23 cellular contexts compared by ENCODE assay signal in genomic region chr15:56222302-56222701, GRCh38. TPM values are rescaled to one million over a fixed set of nuclear protein-coding genes. Genes with fewer than 3 reads are reported as not detected.
DNase-seq lines count a peak whose midpoint lies in the region; ATAC-seq and TF ChIP-seq lines count a peak whose summit lies in the region.
"Had no signal": no experiment of that assay in that cellular context is flagged by ENCODE, and none has a peak within 500 bp of the region (broad histone marks: within the 10 kb centered on the region; RNA-seq: fewer than 3 reads in every experiment).

No MANE protein-coding gene starts in this region.

- CTCF ChIA-PET in HEK293 (lab: Yijun Ruan, JAX) = interaction anchor here (0.6 kb wide), 1 partner anchor 206 kb away, joined by 4 read pairs; no protein-coding TSS in a partner anchor
- CTCF ChIA-PET in activated CD8-positive, alpha-beta T cell treated with anti-CD3 and anti-CD28 coated beads, Interleukin-2, amount 10 ng/mL, durations not matched to agents 7 days and 5 days (lab: Charles Lee) = interaction anchor here (1.7 kb wide), 1 partner anchor 11 kb away, joined by 5 read pairs; no protein-coding TSS in a partner anchor

- peaks cover 2% of the 10 kb centered on the region for H3K36me3 Mint-ChIP-seq in central memory CD8-positive, alpha-beta T cell (ENCODE audit: insufficient read depth)
- peaks cover 49% of the 10 kb centered on the region for H3K36me3 Mint-ChIP-seq in activated CD8-positive, alpha-beta T cell treated with anti-CD3 and anti-CD28 coated beads, Interleukin-2, amount 10 ng/mL, durations not matched to agents 7 days and 5 days (ENCODE audit: low read depth)

- no peak for TF ChIP-seq CTCF in HEK293 (tag by site-specific recombination; IDR thresholded peaks at IDR 0.05)

- no peaks in the 10 kb centered on the region for H3K9me3 ChIP-seq in HEK293 (ENCODE audit: control insufficient read depth, insufficient read depth, low read depth, low read length)
- H3K9me3 ChIP-seq: BE2C had no signal

- DNase-seq in central memory CD8-positive, alpha-beta T cell (ENCODE audit: low spot score in 2 of 2) = no peak
- no peak for DNase-seq in NCI-H2107 (lab: John Stamatoyannopoulos, UW)
- DNase-seq in activated CD8-positive, alpha-beta T cell treated with anti-CD3 and anti-CD28 coated beads, Interleukin-2, amount 10 ng/mL, durations not matched to agents 7 days and 5 days = no peak
- DNase-seq: 8988T; ACHN; BE2C; C1 segment of cervical spinal cord; Calu3; CD4-positive, alpha-beta memory T cell; CD4-positive, CD25-positive, alpha-beta regulatory T cell; CD8-positive, alpha-beta memory T cell; COR-L47; DMS153; DMS53; DMS79; DND-41; EL; GDM1 had no signal

- no peak overlapping the region for H3K4me3 ChIP-seq in HEK293 (ENCODE audit: low read depth, low read length)
- H3K4me3 ChIP-seq: BLaER1, GM12878 had no signal

- no peaks in the 10 kb centered on the region for H3K36me3 ChIP-seq in HEK293 (ENCODE audit: control insufficient read depth in 2 of 2, insufficient read depth in 1 of 2, low read length in 2 of 2)
- H3K36me3 ChIP-seq: BE2C had no signal

- H3K9me3 Mint-ChIP-seq in central memory CD8-positive, alpha-beta T cell = peaks cover 8% of the 10 kb centered on the region
- H3K9me3 Mint-ChIP-seq in activated CD8-positive, alpha-beta T cell treated with anti-CD3 and anti-CD28 coated beads, Interleukin-2, amount 10 ng/mL, durations not matched to agents 7 days and 5 days (ENCODE audit: insufficient read depth) = peaks cover 47% of the 10 kb centered on the region

- H3K4me3 Mint-ChIP-seq in central memory CD8-positive, alpha-beta T cell = no peak overlapping the region
- H3K4me3 Mint-ChIP-seq in activated CD8-positive, alpha-beta T cell treated with anti-CD3 and anti-CD28 coated beads, Interleukin-2, amount 10 ng/mL, durations not matched to agents 7 days and 5 days = no peak overlapping the region
- H3K4me3 Mint-ChIP-seq: CD14-positive monocyte; CD4-positive, alpha-beta memory T cell; CD4-positive, CD25-positive, alpha-beta regulatory T cell; CD8-positive, alpha-beta memory T cell had no signal

- no peaks in the 10 kb centered on the region for H3K4me1 ChIP-seq in HEK293 (ENCODE audit: control insufficient read depth, insufficient read depth, low read length)
- H3K4me1 ChIP-seq: BE2C, BLaER1 had no signal

- H3K27me3 Mint-ChIP-seq in central memory CD8-positive, alpha-beta T cell = no peaks in the 10 kb centered on the region
- no peaks in the 10 kb centered on the region for H3K27me3 Mint-ChIP-seq in activated CD8-positive, alpha-beta T cell treated with anti-CD3 and anti-CD28 coated beads, Interleukin-2, amount 10 ng/mL, durations not matched to agents 7 days and 5 days (ENCODE audit: low read depth)
- H3K27me3 Mint-ChIP-seq: CD4-positive, alpha-beta memory T cell; CD4-positive, CD25-positive, alpha-beta regulatory T cell; CD8-positive, alpha-beta memory T cell had no signal

- POLR2A ChIA-PET in HEK293 (lab: Yijun Ruan, JAX) = no interaction called here
- POLR2A ChIA-PET in activated CD8-positive, alpha-beta T cell treated with anti-CD3 and anti-CD28 coated beads, Interleukin-2, amount 10 ng/mL, durations not matched to agents 7 days and 5 days (lab: Charles Lee) = no interaction called here

- peaks cover 31% of the 10 kb centered on the region for H3K4me1 Mint-ChIP-seq in central memory CD8-positive, alpha-beta T cell
- H3K4me1 Mint-ChIP-seq in activated CD8-positive, alpha-beta T cell treated with anti-CD3 and anti-CD28 coated beads, Interleukin-2, amount 10 ng/mL, durations not matched to agents 7 days and 5 days (ENCODE audit: low read depth) = peaks cover 4% of the 10 kb centered on the region
- H3K4me1 Mint-ChIP-seq: CD14-positive monocyte had no signal

- no peak overlapping the region for H3K27ac ChIP-seq in HEK293 (ENCODE audit: extremely low read depth, low read depth, low read length)
- H3K27ac ChIP-seq: BLaER1 had no signal

- H3K27ac Mint-ChIP-seq in central memory CD8-positive, alpha-beta T cell (ENCODE audit: low read depth) = peak overlapping the region; percentile 44
- H3K27ac Mint-ChIP-seq in activated CD8-positive, alpha-beta T cell treated with anti-CD3 and anti-CD28 coated beads, Interleukin-2, amount 10 ng/mL, durations not matched to agents 7 days and 5 days = no peak overlapping the region
- H3K27ac Mint-ChIP-seq: CD14-positive monocyte; CD4-positive, alpha-beta memory T cell; CD4-positive, CD25-positive, alpha-beta regulatory T cell had no signal

- ATAC-seq in central memory CD8-positive, alpha-beta T cell (replicated peaks; ENCODE audit: extremely low read depth, poor library complexity, severe bottlenecking) = no peak
- ATAC-seq in HG03432 (IDR thresholded peaks at IDR 0.05; ENCODE audit: unreplicated experiment) = no peak
- no peak for ATAC-seq in activated CD8-positive, alpha-beta T cell treated with anti-CD3 and anti-CD28 coated beads, Interleukin-2, amount 10 ng/mL, durations not matched to agents 7 days and 5 days
- ATAC-seq: GM12878 had no signal

TF ChIP-seq in HEK293, 187 proteins besides CTCF, POLR2A, EP300 and RAD21:
- TF ChIP-seq SP7 (tag by site-specific recombination; IDR thresholded peaks at IDR 0.05) = no peak
- TF ChIP-seq SETDB1 (IDR thresholded peaks at IDR 0.05; ENCODE audit: insufficient read length, low read length) = peak; percentile 57
- no peak for TF ChIP-seq GFI1B (tag by site-specific recombination; IDR thresholded peaks at IDR 0.05)
- no peak for TF ChIP-seq ZNF548 (tag by site-specific recombination; IDR thresholded peaks at IDR 0.05)
- peak; percentile 89 for TF ChIP-seq ZNF133 (tag by site-specific recombination; IDR thresholded peaks at IDR 0.05)

RNA-seq across cellular contexts. Expression of gene RFX7, which starts 21.4 kb away (rescaled TPM):
- total RNA-seq in activated CD8-positive, alpha-beta T cell treated with anti-CD3 and anti-CD28 coated beads, Interleukin-2, amount 10 ng/mL, durations not matched to agents 7 days and 5 days = 10 to 100 TPM; 32.9 to 35.1 TPM
